In the genomic region with DNA sequence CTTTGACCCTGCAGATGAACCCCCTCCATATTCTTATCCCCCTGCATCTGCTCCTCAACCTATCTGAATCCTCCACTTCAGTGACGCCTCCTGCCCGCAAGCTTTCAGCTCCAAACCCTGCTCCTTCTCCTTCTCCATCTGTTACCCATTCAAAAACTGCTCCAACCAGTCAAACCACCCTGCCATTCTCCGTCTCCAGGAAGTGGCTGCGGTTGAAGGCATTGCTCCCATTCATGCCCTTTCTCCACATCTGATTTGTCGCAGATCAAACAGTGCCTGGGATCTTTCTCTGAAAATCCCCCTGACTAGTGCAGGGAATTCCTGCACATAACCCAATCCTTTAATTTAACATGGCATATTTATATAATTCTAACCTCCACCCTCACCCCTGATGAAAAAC, we compare ENCODE assay signal across 2 cellular contexts.
TF ChIP-seq lines count a peak whose summit lies in the region.

No MANE protein-coding gene starts in this region.

TF ChIP-seq in GM23338, 12 proteins besides CTCF, POLR2A, EP300 and RAD21 (continued from another document):
- TF ChIP-seq, protein P1, sequence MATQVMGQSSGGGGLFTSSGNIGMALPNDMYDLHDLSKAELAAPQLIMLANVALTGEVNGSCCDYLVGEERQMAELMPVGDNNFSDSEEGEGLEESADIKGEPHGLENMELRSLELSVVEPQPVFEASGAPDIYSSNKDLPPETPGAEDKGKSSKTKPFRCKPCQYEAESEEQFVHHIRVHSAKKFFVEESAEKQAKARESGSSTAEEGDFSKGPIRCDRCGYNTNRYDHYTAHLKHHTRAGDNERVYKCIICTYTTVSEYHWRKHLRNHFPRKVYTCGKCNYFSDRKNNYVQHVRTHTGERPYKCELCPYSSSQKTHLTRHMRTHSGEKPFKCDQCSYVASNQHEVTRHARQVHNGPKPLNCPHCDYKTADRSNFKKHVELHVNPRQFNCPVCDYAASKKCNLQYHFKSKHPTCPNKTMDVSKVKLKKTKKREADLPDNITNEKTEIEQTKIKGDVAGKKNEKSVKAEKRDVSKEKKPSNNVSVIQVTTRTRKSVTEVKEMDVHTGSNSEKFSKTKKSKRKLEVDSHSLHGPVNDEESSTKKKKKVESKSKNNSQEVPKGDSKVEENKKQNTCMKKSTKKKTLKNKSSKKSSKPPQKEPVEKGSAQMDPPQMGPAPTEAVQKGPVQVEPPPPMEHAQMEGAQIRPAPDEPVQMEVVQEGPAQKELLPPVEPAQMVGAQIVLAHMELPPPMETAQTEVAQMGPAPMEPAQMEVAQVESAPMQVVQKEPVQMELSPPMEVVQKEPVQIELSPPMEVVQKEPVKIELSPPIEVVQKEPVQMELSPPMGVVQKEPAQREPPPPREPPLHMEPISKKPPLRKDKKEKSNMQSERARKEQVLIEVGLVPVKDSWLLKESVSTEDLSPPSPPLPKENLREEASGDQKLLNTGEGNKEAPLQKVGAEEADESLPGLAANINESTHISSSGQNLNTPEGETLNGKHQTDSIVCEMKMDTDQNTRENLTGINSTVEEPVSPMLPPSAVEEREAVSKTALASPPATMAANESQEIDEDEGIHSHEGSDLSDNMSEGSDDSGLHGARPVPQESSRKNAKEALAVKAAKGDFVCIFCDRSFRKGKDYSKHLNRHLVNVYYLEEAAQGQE (IDR thresholded peaks at IDR 0.05; ENCODE audit: unreplicated experiment): no peak
- TF ChIP-seq POLR2AphosphoS5 (IDR thresholded peaks at IDR 0.05; ENCODE audit: low read depth) (no peak), STAT1 (IDR thresholded peaks at IDR 0.05; ENCODE audit: unreplicated experiment) (no peak), ZNF114 (CRISPR knock-in tag; IDR thresholded peaks at IDR 0.05) (no peak)
- TF ChIP-seq, protein P2, sequence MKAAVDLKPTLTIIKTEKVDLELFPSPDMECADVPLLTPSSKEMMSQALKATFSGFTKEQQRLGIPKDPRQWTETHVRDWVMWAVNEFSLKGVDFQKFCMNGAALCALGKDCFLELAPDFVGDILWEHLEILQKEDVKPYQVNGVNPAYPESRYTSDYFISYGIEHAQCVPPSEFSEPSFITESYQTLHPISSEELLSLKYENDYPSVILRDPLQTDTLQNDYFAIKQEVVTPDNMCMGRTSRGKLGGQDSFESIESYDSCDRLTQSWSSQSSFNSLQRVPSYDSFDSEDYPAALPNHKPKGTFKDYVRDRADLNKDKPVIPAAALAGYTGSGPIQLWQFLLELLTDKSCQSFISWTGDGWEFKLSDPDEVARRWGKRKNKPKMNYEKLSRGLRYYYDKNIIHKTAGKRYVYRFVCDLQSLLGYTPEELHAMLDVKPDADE (IDR thresholded peaks at IDR 0.05): no peak
TF ChIP-seq in GM23338: peak in this region for 0.

TF ChIP-seq in SK-N-SH treated with all-trans-retinoic acid at 6 μM for 48 hours, 23 proteins besides CTCF, POLR2A, EP300 and RAD21 (continued from another document):
- TF ChIP-seq, protein P3, sequence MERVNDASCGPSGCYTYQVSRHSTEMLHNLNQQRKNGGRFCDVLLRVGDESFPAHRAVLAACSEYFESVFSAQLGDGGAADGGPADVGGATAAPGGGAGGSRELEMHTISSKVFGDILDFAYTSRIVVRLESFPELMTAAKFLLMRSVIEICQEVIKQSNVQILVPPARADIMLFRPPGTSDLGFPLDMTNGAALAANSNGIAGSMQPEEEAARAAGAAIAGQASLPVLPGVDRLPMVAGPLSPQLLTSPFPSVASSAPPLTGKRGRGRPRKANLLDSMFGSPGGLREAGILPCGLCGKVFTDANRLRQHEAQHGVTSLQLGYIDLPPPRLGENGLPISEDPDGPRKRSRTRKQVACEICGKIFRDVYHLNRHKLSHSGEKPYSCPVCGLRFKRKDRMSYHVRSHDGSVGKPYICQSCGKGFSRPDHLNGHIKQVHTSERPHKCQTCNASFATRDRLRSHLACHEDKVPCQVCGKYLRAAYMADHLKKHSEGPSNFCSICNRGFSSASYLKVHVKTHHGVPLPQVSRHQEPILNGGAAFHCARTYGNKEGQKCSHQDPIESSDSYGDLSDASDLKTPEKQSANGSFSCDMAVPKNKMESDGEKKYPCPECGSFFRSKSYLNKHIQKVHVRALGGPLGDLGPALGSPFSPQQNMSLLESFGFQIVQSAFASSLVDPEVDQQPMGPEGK (CRISPR knock-in tag; IDR thresholded peaks at IDR 0.05; ENCODE audit: borderline replicate concordance): no peak
- no peak for TF ChIP-seq ZNF8 (CRISPR knock-in tag; IDR thresholded peaks at IDR 0.05)
- no peak for TF ChIP-seq ARNTL (CRISPR knock-in tag; IDR thresholded peaks at IDR 0.05; ENCODE audit: borderline replicate concordance, low read depth)
- TF ChIP-seq, protein P4, sequence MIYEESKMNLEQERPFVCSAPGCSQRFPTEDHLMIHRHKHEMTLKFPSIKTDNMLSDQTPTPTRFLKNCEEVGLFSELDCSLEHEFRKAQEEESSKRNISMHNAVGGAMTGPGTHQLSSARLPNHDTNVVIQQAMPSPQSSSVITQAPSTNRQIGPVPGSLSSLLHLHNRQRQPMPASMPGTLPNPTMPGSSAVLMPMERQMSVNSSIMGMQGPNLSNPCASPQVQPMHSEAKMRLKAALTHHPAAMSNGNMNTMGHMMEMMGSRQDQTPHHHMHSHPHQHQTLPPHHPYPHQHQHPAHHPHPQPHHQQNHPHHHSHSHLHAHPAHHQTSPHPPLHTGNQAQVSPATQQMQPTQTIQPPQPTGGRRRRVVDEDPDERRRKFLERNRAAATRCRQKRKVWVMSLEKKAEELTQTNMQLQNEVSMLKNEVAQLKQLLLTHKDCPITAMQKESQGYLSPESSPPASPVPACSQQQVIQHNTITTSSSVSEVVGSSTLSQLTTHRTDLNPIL (CRISPR knock-in tag; IDR thresholded peaks at IDR 0.05; ENCODE audit: low read depth): no peak
- no peak for TF ChIP-seq RARB (CRISPR knock-in tag; IDR thresholded peaks at IDR 0.05)
- TF ChIP-seq TCF4 (CRISPR knock-in tag; IDR thresholded peaks at IDR 0.05; ENCODE audit: borderline replicate concordance): no peak
- no peak for TF ChIP-seq ZNF70 (CRISPR knock-in tag; IDR thresholded peaks at IDR 0.05)
- no peak for TF ChIP-seq OSR1 (CRISPR knock-in tag; IDR thresholded peaks at IDR 0.05)
- no peak for TF ChIP-seq PPARA (CRISPR knock-in tag; IDR thresholded peaks at IDR 0.05; ENCODE audit: borderline replicate concordance)
- no peak for TF ChIP-seq ESRRG (CRISPR knock-in tag; IDR thresholded peaks at IDR 0.05)
TF ChIP-seq in SK-N-SH treated with all-trans-retinoic acid at 6 μM for 48 hours: peak in this region for 0.
